Comparison of ENCODE assay signal across 1 cellular context in the genomic region with DNA sequence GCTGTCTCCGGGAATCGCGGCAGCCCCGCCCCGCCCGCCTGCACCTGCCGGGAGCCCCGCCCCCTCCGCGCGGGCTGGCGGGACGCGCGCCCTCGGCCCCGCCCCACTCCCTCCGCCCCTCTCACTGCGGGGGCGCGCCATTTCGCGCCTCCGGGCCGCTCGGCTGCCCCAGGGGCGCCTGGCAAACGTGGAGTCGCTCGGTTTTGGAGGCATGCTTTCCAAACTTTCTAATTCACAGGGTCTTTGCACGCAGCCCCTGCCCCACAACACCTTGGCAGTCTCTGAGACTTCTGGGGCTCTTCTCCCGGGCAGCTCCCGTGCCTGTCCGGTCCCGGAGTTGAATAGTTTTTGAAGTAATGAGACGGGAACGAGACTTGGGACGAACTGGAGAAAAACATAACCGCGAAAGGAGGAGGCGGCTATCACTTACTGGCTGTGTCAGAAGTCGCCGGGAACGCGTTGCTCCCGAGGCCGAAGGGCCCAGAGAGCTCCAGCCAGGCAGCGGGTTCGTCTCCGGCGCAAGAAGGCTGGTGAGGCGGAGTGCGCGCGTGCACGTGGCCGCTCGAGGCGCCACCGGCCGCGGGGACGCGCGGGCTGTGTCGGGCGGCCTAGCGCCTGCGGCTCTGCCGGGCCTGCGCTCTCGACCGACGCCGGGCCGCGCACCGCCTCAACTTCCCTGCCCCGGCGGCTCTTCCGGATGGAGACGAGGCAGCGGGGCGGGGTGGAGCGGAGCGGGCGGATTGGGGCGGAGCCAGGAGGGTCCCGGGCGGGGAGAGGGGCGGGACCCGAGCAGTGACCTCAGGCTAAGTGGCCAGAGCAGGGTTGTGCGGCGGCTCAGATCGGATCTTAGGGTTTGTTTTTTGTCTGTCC.
TF ChIP-seq lines count a peak whose summit lies in the region.

A gene (minus strand): TSS at position 699 of the 870 bp plus-strand sequence. CDS start 3,436 bp downstream, outside the sequence.

TF ChIP-seq in HepG2, 621 proteins besides CTCF, POLR2A, EP300 and RAD21 (continued from another document and continues in another):
- TF ChIP-seq RBM39 (IDR thresholded peaks at IDR 0.05; ENCODE audit: low read depth, low read length, poor library complexity, severe bottlenecking) = peak; percentile 52
- peak; percentile 94; the same call in 1 of the 2 replicates for TF ChIP-seq MTF2 (CRISPR knock-in tag; IDR thresholded peaks at IDR 0.05; ENCODE audit: borderline replicate concordance)
- TF ChIP-seq ZNF335 (CRISPR knock-in tag; IDR thresholded peaks at IDR 0.05) = peak; percentile 95
- TF ChIP-seq ZBTB7B (CRISPR knock-in tag; IDR thresholded peaks at IDR 0.05) = no peak; the same call in 1 of the 2 replicates
- peak; percentile 95 for TF ChIP-seq ZFX (CRISPR knock-in tag; IDR thresholded peaks at IDR 0.05; ENCODE audit: low read depth)
- peak; percentile 89; the same call in 1 of the 2 replicates for TF ChIP-seq EEA1 (CRISPR knock-in tag; IDR thresholded peaks at IDR 0.05; ENCODE audit: borderline replicate concordance)
- TF ChIP-seq, protein P1, sequence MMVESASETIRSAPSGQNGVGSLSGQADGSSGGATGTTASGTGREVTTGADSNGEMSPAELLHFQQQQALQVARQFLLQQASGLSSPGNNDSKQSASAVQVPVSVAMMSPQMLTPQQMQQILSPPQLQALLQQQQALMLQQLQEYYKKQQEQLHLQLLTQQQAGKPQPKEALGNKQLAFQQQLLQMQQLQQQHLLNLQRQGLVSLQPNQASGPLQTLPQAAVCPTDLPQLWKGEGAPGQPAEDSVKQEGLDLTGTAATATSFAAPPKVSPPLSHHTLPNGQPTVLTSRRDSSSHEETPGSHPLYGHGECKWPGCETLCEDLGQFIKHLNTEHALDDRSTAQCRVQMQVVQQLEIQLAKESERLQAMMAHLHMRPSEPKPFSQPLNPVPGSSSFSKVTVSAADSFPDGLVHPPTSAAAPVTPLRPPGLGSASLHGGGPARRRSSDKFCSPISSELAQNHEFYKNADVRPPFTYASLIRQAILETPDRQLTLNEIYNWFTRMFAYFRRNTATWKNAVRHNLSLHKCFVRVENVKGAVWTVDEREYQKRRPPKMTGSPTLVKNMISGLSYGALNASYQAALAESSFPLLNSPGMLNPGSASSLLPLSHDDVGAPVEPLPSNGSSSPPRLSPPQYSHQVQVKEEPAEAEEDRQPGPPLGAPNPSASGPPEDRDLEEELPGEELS (CRISPR knock-in tag; IDR thresholded peaks at IDR 0.05) = no peak
- TF ChIP-seq ZNF614 (CRISPR knock-in tag; IDR thresholded peaks at IDR 0.05; ENCODE audit: borderline replicate concordance) = peak; percentile 19; the same call in 1 of the 2 replicates
- TF ChIP-seq, protein P2, sequence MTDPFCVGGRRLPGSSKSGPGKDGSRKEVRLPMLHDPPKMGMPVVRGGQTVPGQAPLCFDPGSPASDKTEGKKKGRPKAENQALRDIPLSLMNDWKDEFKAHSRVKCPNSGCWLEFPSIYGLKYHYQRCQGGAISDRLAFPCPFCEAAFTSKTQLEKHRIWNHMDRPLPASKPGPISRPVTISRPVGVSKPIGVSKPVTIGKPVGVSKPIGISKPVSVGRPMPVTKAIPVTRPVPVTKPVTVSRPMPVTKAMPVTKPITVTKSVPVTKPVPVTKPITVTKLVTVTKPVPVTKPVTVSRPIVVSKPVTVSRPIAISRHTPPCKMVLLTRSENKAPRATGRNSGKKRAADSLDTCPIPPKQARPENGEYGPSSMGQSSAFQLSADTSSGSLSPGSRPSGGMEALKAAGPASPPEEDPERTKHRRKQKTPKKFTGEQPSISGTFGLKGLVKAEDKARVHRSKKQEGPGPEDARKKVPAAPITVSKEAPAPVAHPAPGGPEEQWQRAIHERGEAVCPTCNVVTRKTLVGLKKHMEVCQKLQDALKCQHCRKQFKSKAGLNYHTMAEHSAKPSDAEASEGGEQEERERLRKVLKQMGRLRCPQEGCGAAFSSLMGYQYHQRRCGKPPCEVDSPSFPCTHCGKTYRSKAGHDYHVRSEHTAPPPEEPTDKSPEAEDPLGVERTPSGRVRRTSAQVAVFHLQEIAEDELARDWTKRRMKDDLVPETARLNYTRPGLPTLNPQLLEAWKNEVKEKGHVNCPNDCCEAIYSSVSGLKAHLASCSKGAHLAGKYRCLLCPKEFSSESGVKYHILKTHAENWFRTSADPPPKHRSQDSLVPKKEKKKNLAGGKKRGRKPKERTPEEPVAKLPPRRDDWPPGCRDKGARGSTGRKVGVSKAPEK (CRISPR knock-in tag; IDR thresholded peaks at IDR 0.05; ENCODE audit: borderline replicate concordance) = no peak
- TF ChIP-seq, protein P3, sequence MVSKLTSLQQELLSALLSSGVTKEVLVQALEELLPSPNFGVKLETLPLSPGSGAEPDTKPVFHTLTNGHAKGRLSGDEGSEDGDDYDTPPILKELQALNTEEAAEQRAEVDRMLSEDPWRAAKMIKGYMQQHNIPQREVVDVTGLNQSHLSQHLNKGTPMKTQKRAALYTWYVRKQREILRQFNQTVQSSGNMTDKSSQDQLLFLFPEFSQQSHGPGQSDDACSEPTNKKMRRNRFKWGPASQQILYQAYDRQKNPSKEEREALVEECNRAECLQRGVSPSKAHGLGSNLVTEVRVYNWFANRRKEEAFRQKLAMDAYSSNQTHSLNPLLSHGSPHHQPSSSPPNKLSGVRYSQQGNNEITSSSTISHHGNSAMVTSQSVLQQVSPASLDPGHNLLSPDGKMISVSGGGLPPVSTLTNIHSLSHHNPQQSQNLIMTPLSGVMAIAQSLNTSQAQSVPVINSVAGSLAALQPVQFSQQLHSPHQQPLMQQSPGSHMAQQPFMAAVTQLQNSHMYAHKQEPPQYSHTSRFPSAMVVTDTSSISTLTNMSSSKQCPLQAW (CRISPR knock-in tag; IDR thresholded peaks at IDR 0.05) = no peak
- no peak; the same call in none of the 2 replicates for TF ChIP-seq ZNF441 (CRISPR knock-in tag; IDR thresholded peaks at IDR 0.05; ENCODE audit: borderline replicate concordance)
- TF ChIP-seq MAFF (IDR thresholded peaks at IDR 0.05; ENCODE audit: low read depth, low read length) = no peak
- TF ChIP-seq MED13 (CRISPR knock-in tag; IDR thresholded peaks at IDR 0.05) = peak; percentile 62; the same call in 1 of the 2 replicates
- TF ChIP-seq SMAD1 (CRISPR knock-in tag; IDR thresholded peaks at IDR 0.05; ENCODE audit: borderline replicate concordance, low read depth) = peak; percentile 80; the same call in 1 of the 2 replicates
- no peak for TF ChIP-seq KDM3A (CRISPR knock-in tag; IDR thresholded peaks at IDR 0.05; ENCODE audit: low read depth)
- peak; percentile 56 for TF ChIP-seq GABPA (IDR thresholded peaks at IDR 0.05; ENCODE audit: low read depth, low read length)
- peak; percentile 54; the same call in 1 of the 2 replicates for TF ChIP-seq GABPA (CRISPR knock-in tag; IDR thresholded peaks at IDR 0.05; ENCODE audit: low read depth)
- no peak for TF ChIP-seq NFATC3 (CRISPR knock-in tag; IDR thresholded peaks at IDR 0.05)
- TF ChIP-seq ZNF501 (CRISPR knock-in tag; IDR thresholded peaks at IDR 0.05) = peak; percentile 91
- no peak for TF ChIP-seq RFX5 (IDR thresholded peaks at IDR 0.05; ENCODE audit: low read depth, low read length)
- TF ChIP-seq, protein P4, sequence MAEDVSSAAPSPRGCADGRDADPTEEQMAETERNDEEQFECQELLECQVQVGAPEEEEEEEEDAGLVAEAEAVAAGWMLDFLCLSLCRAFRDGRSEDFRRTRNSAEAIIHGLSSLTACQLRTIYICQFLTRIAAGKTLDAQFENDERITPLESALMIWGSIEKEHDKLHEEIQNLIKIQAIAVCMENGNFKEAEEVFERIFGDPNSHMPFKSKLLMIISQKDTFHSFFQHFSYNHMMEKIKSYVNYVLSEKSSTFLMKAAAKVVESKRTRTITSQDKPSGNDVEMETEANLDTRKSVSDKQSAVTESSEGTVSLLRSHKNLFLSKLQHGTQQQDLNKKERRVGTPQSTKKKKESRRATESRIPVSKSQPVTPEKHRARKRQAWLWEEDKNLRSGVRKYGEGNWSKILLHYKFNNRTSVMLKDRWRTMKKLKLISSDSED (CRISPR knock-in tag; IDR thresholded peaks at IDR 0.05) = no peak
- 0 out of 2 replicates have a peak, but pooled peaks have one; percentile 59 for TF ChIP-seq FLYWCH1 (CRISPR knock-in tag; IDR thresholded peaks at IDR 0.05)
- TF ChIP-seq ZNF773 (CRISPR knock-in tag; IDR thresholded peaks at IDR 0.05; ENCODE audit: borderline replicate concordance) = peak; percentile 17; the same call in 1 of the 2 replicates
- TF ChIP-seq ZNF644 (CRISPR knock-in tag; IDR thresholded peaks at IDR 0.05; ENCODE audit: low read depth) = no peak
- TF ChIP-seq ARID2 (CRISPR knock-in tag; IDR thresholded peaks at IDR 0.05; ENCODE audit: borderline replicate concordance) = 0 out of 2 replicates have a peak, but pooled peaks have one; percentile 30
- no peak for TF ChIP-seq NFE2L1 (CRISPR knock-in tag; IDR thresholded peaks at IDR 0.05; ENCODE audit: borderline replicate concordance)
- TF ChIP-seq ISX (CRISPR knock-in tag; conservative IDR thresholded peaks at IDR 0.05) = 0 out of 2 replicates have a peak, but pooled peaks have one; percentile 60
- no peak for TF ChIP-seq HOXA5 (CRISPR knock-in tag; IDR thresholded peaks at IDR 0.05)
- peak; percentile 80 for TF ChIP-seq AGO2 (optimal IDR thresholded peaks at IDR 0.05; ENCODE audit: low read depth, low read length)
- peak; percentile 84 for TF ChIP-seq ZNF350 (CRISPR knock-in tag; IDR thresholded peaks at IDR 0.05; ENCODE audit: borderline replicate concordance, low read depth)
- peak; percentile 83 for TF ChIP-seq KLF12 (CRISPR knock-in tag; IDR thresholded peaks at IDR 0.05; ENCODE audit: borderline replicate concordance)
- TF ChIP-seq, protein P5, sequence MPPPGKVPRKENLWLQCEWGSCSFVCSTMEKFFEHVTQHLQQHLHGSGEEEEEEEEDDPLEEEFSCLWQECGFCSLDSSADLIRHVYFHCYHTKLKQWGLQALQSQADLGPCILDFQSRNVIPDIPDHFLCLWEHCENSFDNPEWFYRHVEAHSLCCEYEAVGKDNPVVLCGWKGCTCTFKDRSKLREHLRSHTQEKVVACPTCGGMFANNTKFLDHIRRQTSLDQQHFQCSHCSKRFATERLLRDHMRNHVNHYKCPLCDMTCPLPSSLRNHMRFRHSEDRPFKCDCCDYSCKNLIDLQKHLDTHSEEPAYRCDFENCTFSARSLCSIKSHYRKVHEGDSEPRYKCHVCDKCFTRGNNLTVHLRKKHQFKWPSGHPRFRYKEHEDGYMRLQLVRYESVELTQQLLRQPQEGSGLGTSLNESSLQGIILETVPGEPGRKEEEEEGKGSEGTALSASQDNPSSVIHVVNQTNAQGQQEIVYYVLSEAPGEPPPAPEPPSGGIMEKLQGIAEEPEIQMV (CRISPR knock-in tag; IDR thresholded peaks at IDR 0.05; ENCODE audit: low read depth) = 0 out of 2 replicates have a peak, but pooled peaks have one; percentile 49
- TF ChIP-seq SP4 (CRISPR knock-in tag; IDR thresholded peaks at IDR 0.05) = peak; percentile 71
- peak; percentile 75 for TF ChIP-seq ZNF543 (CRISPR knock-in tag; IDR thresholded peaks at IDR 0.05)
- TF ChIP-seq, protein P6, sequence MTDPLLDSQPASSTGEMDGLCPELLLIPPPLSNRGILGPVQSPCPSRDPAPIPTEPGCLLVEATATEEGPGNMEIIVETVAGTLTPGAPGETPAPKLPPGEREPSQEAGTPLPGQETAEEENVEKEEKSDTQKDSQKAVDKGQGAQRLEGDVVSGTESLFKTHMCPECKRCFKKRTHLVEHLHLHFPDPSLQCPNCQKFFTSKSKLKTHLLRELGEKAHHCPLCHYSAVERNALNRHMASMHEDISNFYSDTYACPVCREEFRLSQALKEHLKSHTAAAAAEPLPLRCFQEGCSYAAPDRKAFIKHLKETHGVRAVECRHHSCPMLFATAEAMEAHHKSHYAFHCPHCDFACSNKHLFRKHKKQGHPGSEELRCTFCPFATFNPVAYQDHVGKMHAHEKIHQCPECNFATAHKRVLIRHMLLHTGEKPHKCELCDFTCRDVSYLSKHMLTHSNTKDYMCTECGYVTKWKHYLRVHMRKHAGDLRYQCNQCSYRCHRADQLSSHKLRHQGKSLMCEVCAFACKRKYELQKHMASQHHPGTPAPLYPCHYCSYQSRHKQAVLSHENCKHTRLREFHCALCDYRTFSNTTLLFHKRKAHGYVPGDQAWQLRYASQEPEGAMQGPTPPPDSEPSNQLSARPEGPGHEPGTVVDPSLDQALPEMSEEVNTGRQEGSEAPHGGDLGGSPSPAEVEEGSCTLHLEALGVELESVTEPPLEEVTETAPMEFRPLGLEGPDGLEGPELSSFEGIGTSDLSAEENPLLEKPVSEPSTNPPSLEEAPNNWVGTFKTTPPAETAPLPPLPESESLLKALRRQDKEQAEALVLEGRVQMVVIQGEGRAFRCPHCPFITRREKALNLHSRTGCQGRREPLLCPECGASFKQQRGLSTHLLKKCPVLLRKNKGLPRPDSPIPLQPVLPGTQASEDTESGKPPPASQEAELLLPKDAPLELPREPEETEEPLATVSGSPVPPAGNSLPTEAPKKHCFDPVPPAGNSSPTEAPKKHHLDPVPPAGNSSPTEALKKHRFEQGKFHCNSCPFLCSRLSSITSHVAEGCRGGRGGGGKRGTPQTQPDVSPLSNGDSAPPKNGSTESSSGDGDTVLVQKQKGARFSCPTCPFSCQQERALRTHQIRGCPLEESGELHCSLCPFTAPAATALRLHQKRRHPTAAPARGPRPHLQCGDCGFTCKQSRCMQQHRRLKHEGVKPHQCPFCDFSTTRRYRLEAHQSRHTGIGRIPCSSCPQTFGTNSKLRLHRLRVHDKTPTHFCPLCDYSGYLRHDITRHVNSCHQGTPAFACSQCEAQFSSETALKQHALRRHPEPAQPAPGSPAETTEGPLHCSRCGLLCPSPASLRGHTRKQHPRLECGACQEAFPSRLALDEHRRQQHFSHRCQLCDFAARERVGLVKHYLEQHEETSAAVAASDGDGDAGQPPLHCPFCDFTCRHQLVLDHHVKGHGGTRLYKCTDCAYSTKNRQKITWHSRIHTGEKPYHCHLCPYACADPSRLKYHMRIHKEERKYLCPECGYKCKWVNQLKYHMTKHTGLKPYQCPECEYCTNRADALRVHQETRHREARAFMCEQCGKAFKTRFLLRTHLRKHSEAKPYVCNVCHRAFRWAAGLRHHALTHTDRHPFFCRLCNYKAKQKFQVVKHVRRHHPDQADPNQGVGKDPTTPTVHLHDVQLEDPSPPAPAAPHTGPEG (CRISPR knock-in tag; IDR thresholded peaks at IDR 0.05) = peak; percentile 86
- peak; percentile 6; the same call in 1 of the 2 replicates for TF ChIP-seq STAG1 (CRISPR knock-in tag; IDR thresholded peaks at IDR 0.05)
- TF ChIP-seq ZNF772 (CRISPR knock-in tag; IDR thresholded peaks at IDR 0.05) = no peak
- TF ChIP-seq STAT5B (CRISPR knock-in tag; IDR thresholded peaks at IDR 0.05) = no peak
- no peak for TF ChIP-seq FOSL1 (CRISPR knock-in tag; IDR thresholded peaks at IDR 0.05; ENCODE audit: borderline replicate concordance)
- peak; percentile 45; the same call in 1 of the 2 replicates for TF ChIP-seq CBFB (CRISPR knock-in tag; IDR thresholded peaks at IDR 0.05)
- TF ChIP-seq, protein P7, sequence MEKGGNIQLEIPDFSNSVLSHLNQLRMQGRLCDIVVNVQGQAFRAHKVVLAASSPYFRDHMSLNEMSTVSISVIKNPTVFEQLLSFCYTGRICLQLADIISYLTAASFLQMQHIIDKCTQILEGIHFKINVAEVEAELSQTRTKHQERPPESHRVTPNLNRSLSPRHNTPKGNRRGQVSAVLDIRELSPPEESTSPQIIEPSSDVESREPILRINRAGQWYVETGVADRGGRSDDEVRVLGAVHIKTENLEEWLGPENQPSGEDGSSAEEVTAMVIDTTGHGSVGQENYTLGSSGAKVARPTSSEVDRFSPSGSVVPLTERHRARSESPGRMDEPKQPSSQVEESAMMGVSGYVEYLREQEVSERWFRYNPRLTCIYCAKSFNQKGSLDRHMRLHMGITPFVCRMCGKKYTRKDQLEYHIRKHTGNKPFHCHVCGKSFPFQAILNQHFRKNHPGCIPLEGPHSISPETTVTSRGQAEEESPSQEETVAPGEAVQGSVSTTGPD (CRISPR knock-in tag; IDR thresholded peaks at IDR 0.05) = no peak
- TF ChIP-seq NRL (CRISPR knock-in tag; IDR thresholded peaks at IDR 0.05; ENCODE audit: borderline replicate concordance) = peak; percentile 90
- TF ChIP-seq ZNF530 (CRISPR knock-in tag; IDR thresholded peaks at IDR 0.05; ENCODE audit: low read depth) = no peak
